In genomic region chr16:29335013-29335836, GRCh38 we compare ENCODE assay signal across 8 cellular contexts.
A peak's percentile ranks its signal among the peaks of the same experiment; 100 is the strongest.
DNase-seq lines count a peak whose midpoint lies in the region; ATAC-seq, FAIRE-seq and TF ChIP-seq lines count a peak whose summit lies in the region.
"Not testable (repeated sequence)": the region's sequence is repeated elsewhere in the genome, so short reads cannot be mapped to it uniquely, and the experiment has no call there.

No MANE protein-coding gene starts in this region.

- H4K20me1 ChIP-seq in DOHH2 (ENCODE audit: control insufficient read depth, insufficient read depth, low read depth, low read length); endothelial cell of umbilical vein (replicated peaks; ENCODE audit: control insufficient read depth, extremely low read depth, insufficient read depth, low read length): not testable (repeated sequence)

- not testable (repeated sequence) for H2AFZ ChIP-seq in endothelial cell of umbilical vein (ENCODE audit: low read depth, low read length)

- WGBS in right cardiac atrium: 80% methylated on average over 21 of the region's 21 CpGs

- not testable (repeated sequence) for H3K9me3 Mint-ChIP-seq in activated B cell treated with CpG ODN at 0.5 μM for 24 hours; naive B cell; stimulated activated naive CD8-positive, alpha-beta T cell treated with anti-CD3 and anti-CD28 coated beads, Interleukin-15, Interleukin-2, amounts not matched to agents 100 ng/mL and 50 ng/mL, for 24 hours

- not testable (repeated sequence) for H3K36me3 Mint-ChIP-seq in activated B cell treated with CpG ODN at 0.5 μM for 24 hours (ENCODE audit: low read depth); naive B cell; stimulated activated naive CD8-positive, alpha-beta T cell treated with anti-CD3 and anti-CD28 coated beads, Interleukin-15, Interleukin-2, amounts not matched to agents 100 ng/mL and 50 ng/mL, for 24 hours (ENCODE audit: low read depth)

- H3K36me3 ChIP-seq in DOHH2 (ENCODE audit: control insufficient read depth, low read length); endothelial cell of umbilical vein (ENCODE audit: control insufficient read depth in 2 of 2, extremely low read depth in 1 of 2, insufficient read depth in 2 of 2, low read length in 2 of 2): not testable (repeated sequence)

- H3K27ac Mint-ChIP-seq in activated B cell treated with CpG ODN at 0.5 μM for 24 hours (peak overlapping the region; percentile 93), naive B cell (peak overlapping the region; percentile 97 to 100 (median 99))
- H3K27ac Mint-ChIP-seq in stimulated activated naive CD8-positive, alpha-beta T cell treated with anti-CD3 and anti-CD28 coated beads, Interleukin-15, Interleukin-2, amounts not matched to agents 100 ng/mL and 50 ng/mL, for 24 hours: peak overlapping the region; percentile 40

- H3F3A ChIP-seq in DOHH2 (ENCODE audit: control insufficient read depth, insufficient read depth): peaks cover 20% of the 10 kb centered on the region

- intact Hi-C loops in activated B cell treated with CpG ODN at 0.5 μM for 24 hours (cut with micrococcal nuclease); endothelial cell of umbilical vein (cut with micrococcal nuclease); right cardiac atrium (cut with DNase I): not testable (repeated sequence)

- dilution Hi-C loops in endothelial cell of umbilical vein (cut with MboI; ENCODE audit: extremely low pct_ligation_motif_present, low sequenced_read_pairs): not testable (repeated sequence)

- H3K9me3 ChIP-seq in DOHH2 (ENCODE audit: control insufficient read depth, insufficient read depth, low read length); endothelial cell of umbilical vein (replicated peaks; ENCODE audit: control insufficient read depth, insufficient read depth, low read length); right cardiac atrium (ENCODE audit: control insufficient read depth, low read length): not testable (repeated sequence)

- peak; percentile 59 for FAIRE-seq in endothelial cell of umbilical vein (lab: Jason Lieb, UNC)

- H3K4me3 ChIP-seq in DOHH2 (ENCODE audit: low read length): peak overlapping the region; percentile 56
- H3K4me3 ChIP-seq in NB4 (ENCODE audit: low read depth, low read length); endothelial cell of umbilical vein (replicated peaks in 1 of 3; ENCODE audit: insufficient read depth in 1 of 3, low read depth in 1 of 3, low read length in 3 of 3); right cardiac atrium (ENCODE audit: low read length): not testable (repeated sequence)

- H3K4me1 ChIP-seq in DOHH2 (ENCODE audit: control insufficient read depth, low read length): peaks cover 58% of the 10 kb centered on the region
- not testable (repeated sequence) for H3K4me1 ChIP-seq in endothelial cell of umbilical vein (ENCODE audit: control insufficient read depth, extremely low read depth, insufficient read depth, low read length); right cardiac atrium (ENCODE audit: control insufficient read depth, insufficient read depth, low read length)

- not testable (repeated sequence) for H3K9me1 ChIP-seq in endothelial cell of umbilical vein (replicated peaks; ENCODE audit: control insufficient read depth, extremely low read depth, insufficient read depth, low read length)

- DNase-seq in NB4 (ENCODE audit: low read depth): peak; percentile 29
- peak; percentile 45 for DNase-seq in activated B cell treated with CpG ODN at 0.5 μM for 24 hours
- DNase-seq in endothelial cell of umbilical vein (ENCODE audit: low read depth, low spot score): not testable (repeated sequence)
- peak in 1 of 3 donors; percentile 50 for DNase-seq in right cardiac atrium
- DNase-seq in naive B cell: peak; percentile 68

- CTCF ChIA-PET in activated B cell treated with CpG ODN at 0.5 μM for 24 hours (lab: Charles Lee); endothelial cell of umbilical vein (lab: Charles Lee): not testable (repeated sequence)

- peak overlapping the region; percentile 90 for H3K27ac ChIP-seq in DOHH2 (ENCODE audit: low read depth, low read length)
- not testable (repeated sequence) for H3K27ac ChIP-seq in endothelial cell of umbilical vein (ENCODE audit: insufficient read depth, low read depth, low read length); right cardiac atrium (ENCODE audit: low read length)

- peaks cover 52% of the 10 kb centered on the region for H3K4me1 Mint-ChIP-seq in activated B cell treated with CpG ODN at 0.5 μM for 24 hours
- H3K4me1 Mint-ChIP-seq in naive B cell: peaks cover 37 to 55% (median 45%) of the 10 kb centered on the region in 3 donors
- H3K4me1 Mint-ChIP-seq in stimulated activated naive CD8-positive, alpha-beta T cell treated with anti-CD3 and anti-CD28 coated beads, Interleukin-15, Interleukin-2, amounts not matched to agents 100 ng/mL and 50 ng/mL, for 24 hours (ENCODE audit: low read depth): peaks cover 12% of the 10 kb centered on the region

- not testable (repeated sequence) for H3K27me3 ChIP-seq in DOHH2 (ENCODE audit: control insufficient read depth, low read length); endothelial cell of umbilical vein (ENCODE audit: control insufficient read depth in 2 of 2, insufficient read depth in 2 of 2, low read length in 2 of 2); right cardiac atrium (ENCODE audit: control insufficient read depth, insufficient read depth)

- H3K79me2 ChIP-seq in DOHH2 (ENCODE audit: control insufficient read depth, low read length); endothelial cell of umbilical vein (ENCODE audit: control insufficient read depth, insufficient read depth, low read length): not testable (repeated sequence)

- H3K4me3 Mint-ChIP-seq in activated B cell treated with CpG ODN at 0.5 μM for 24 hours: peak overlapping the region; percentile 50
- peak overlapping the region; percentile 60 to 84 (median 73) for H3K4me3 Mint-ChIP-seq in naive B cell
- not testable (repeated sequence) for H3K4me3 Mint-ChIP-seq in stimulated activated naive CD8-positive, alpha-beta T cell treated with anti-CD3 and anti-CD28 coated beads, Interleukin-15, Interleukin-2, amounts not matched to agents 100 ng/mL and 50 ng/mL, for 24 hours

- TF ChIP-seq POLR2A in NB4 (IDR thresholded peaks at IDR 0.05; ENCODE audit: extremely low read depth, insufficient read length); endothelial cell of umbilical vein (IDR thresholded peaks at IDR 0.05; ENCODE audit: low read depth, low read length): not testable (repeated sequence)

- H3K27me3 Mint-ChIP-seq in activated B cell treated with CpG ODN at 0.5 μM for 24 hours; naive B cell; stimulated activated naive CD8-positive, alpha-beta T cell treated with anti-CD3 and anti-CD28 coated beads, Interleukin-15, Interleukin-2, amounts not matched to agents 100 ng/mL and 50 ng/mL, for 24 hours: not testable (repeated sequence)

- peak overlapping the region; percentile 69 for H3K4me2 ChIP-seq in DOHH2 (ENCODE audit: low read length)
- not testable (repeated sequence) for H3K4me2 ChIP-seq in endothelial cell of umbilical vein (ENCODE audit: insufficient read depth, low read length)

- BruUV-seq in endothelial cell of umbilical vein (replicated peaks; lab: Mats Ljungman, UMichigan): not testable (repeated sequence)

- peak; percentile 32 for ATAC-seq in HG03432 (IDR thresholded peaks at IDR 0.05; ENCODE audit: unreplicated experiment)
- peak; percentile 40 for ATAC-seq in activated B cell treated with CpG ODN at 0.5 μM for 24 hours (ENCODE audit: low read depth)
- peak; percentile 44 to 53 for ATAC-seq in right cardiac atrium
- ATAC-seq in naive B cell (ENCODE audit: low read depth in 2 of 2): peak; percentile 26 to 27

- not testable (repeated sequence) for H3K9ac ChIP-seq in endothelial cell of umbilical vein (replicated peaks; ENCODE audit: extremely low read depth, insufficient read depth, low read length)

- not testable (repeated sequence) for H3K9me2 ChIP-seq in DOHH2 (replicated peaks; ENCODE audit: control insufficient read depth, low read length)

- not testable (repeated sequence) for TF ChIP-seq CTCF in DOHH2 (IDR thresholded peaks at IDR 0.05; ENCODE audit: low read depth, low read length, poor library complexity, severe bottlenecking); NB4 (IDR thresholded peaks at IDR 0.05; ENCODE audit: low read depth, low read length); activated B cell treated with CpG ODN at 0.5 μM for 24 hours (IDR thresholded peaks at IDR 0.05); endothelial cell of umbilical vein (IDR thresholded peaks at IDR 0.05; ENCODE audit: extremely low read depth in 1 of 2, insufficient read depth in 1 of 2, low read depth in 1 of 2, low read length in 2 of 2)

- POLR2A ChIA-PET in activated B cell treated with CpG ODN at 0.5 μM for 24 hours (lab: Charles Lee): interaction anchor here (0.8 to 1.4 kb wide), 2 partner anchors 12 to 59 kb away, joined by 3 to 4 read pairs; no protein-coding TSS in a partner anchor
- POLR2A ChIA-PET in endothelial cell of umbilical vein (lab: Charles Lee): not testable (repeated sequence)

Comparison
In these comparisons a context has a peak if more than half of its experiments do, and no peak if none do; other contexts are left out.
1. H3K27ac Mint-ChIP-seq: peak in every context shown above with its lines; median percentile 99 in naive B cell; 93 in activated B cell treated with CpG ODN at 0.5 μM for 24 hours; 40 in stimulated activated naive CD8-positive, alpha-beta T cell treated with anti-CD3 and anti-CD28 coated beads, Interleukin-15, Interleukin-2, amounts not matched to agents 100 ng/mL and 50 ng/mL, for 24 hours.